Comparison of ENCODE assay signal across 10 cellular contexts in genomic region chr2:19350678-19351401, GRCh38. TPM values are rescaled to one million over a fixed set of nuclear protein-coding genes. Genes with fewer than 3 reads are reported as not detected.
A peak's percentile ranks its signal among the peaks of the same experiment; 100 is the strongest.
DNase-seq lines count a peak whose midpoint lies in the region; ATAC-seq and TF ChIP-seq lines count a peak whose summit lies in the region.
"Had no signal": no experiment of that assay in that cellular context is flagged by ENCODE, and none has a peak within 500 bp of the region (broad histone marks: within the 10 kb centered on the region; RNA-seq: fewer than 3 reads in every experiment).

No MANE protein-coding gene starts in this region.

- peaks cover 20% of the 10 kb centered on the region for H3K4me1 Mint-ChIP-seq in activated CD4-positive, alpha-beta T cell treated with anti-CD3 and anti-CD28 coated beads, Interleukin-2, amount 10 ng/mL, durations not matched to agents 24 days and 14 days
- H3K4me1 Mint-ChIP-seq in activated T-helper 1 cell treated with anti-CD3 and anti-CD28 coated beads, Interleukin-12 subunit alpha, Interleukin-12 subunit beta, Interleukin-2, Interleukin-4 antibody, amounts not matched to agents 30 ng/mL and 10 ng/mL and 1 ng/mL, durations not matched to agents 14 hours and 24 hours and 36 hours (ENCODE audit: low read depth): peaks cover 24% of the 10 kb centered on the region
- peaks cover 25 to 35% of the 10 kb centered on the region in 2 donors for H3K4me1 Mint-ChIP-seq in immature natural killer cell
- peaks cover 72% of the 10 kb centered on the region for H3K4me1 Mint-ChIP-seq in stimulated activated naive CD8-positive, alpha-beta T cell treated with anti-CD3 and anti-CD28 coated beads, Interleukin-15, amount 100 ng/mL, for 72 hours

- peaks cover 11 to 12% of the 10 kb centered on the region in 2 donors for H3K4me1 ChIP-seq in adrenal gland (replicated peaks in 1 of 2)

- H3K4me3 Mint-ChIP-seq in activated CD4-positive, alpha-beta T cell treated with anti-CD3 and anti-CD28 coated beads, Interleukin-2, amount 10 ng/mL, durations not matched to agents 24 days and 14 days: peak overlapping the region; percentile 38
- peak overlapping the region; percentile 61 for H3K4me3 Mint-ChIP-seq in activated T-helper 1 cell treated with anti-CD3 and anti-CD28 coated beads, Interleukin-12 subunit alpha, Interleukin-12 subunit beta, Interleukin-2, Interleukin-4 antibody, amounts not matched to agents 30 ng/mL and 10 ng/mL and 1 ng/mL, durations not matched to agents 14 hours and 24 hours and 36 hours
- H3K4me3 Mint-ChIP-seq in immature natural killer cell: peak overlapping the region in 4 of 5 donors; percentile 15 to 64 (median 51)
- peak overlapping the region; percentile 61 to 76 for H3K4me3 Mint-ChIP-seq in stimulated activated naive CD8-positive, alpha-beta T cell treated with anti-CD3 and anti-CD28 coated beads, Interleukin-15, amount 100 ng/mL, for 72 hours
- H3K4me3 Mint-ChIP-seq: activated CD8-positive, alpha-beta T cell treated with anti-CD3 and anti-CD28 coated beads, Interleukin-2, amount 10 ng/mL, durations not matched to agents 7 days and 5 days had no signal

- H3K9me3 Mint-ChIP-seq in activated CD4-positive, alpha-beta T cell treated with anti-CD3 and anti-CD28 coated beads, Interleukin-2, amount 10 ng/mL, durations not matched to agents 24 days and 14 days: no peaks in the 10 kb centered on the region
- no peaks in the 10 kb centered on the region for H3K9me3 Mint-ChIP-seq in activated T-helper 1 cell treated with anti-CD3 and anti-CD28 coated beads, Interleukin-12 subunit alpha, Interleukin-12 subunit beta, Interleukin-2, Interleukin-4 antibody, amounts not matched to agents 30 ng/mL and 10 ng/mL and 1 ng/mL, durations not matched to agents 14 hours and 24 hours and 36 hours
- H3K9me3 Mint-ChIP-seq in immature natural killer cell: no peaks in the 10 kb centered on the region
- no peaks in the 10 kb centered on the region for H3K9me3 Mint-ChIP-seq in stimulated activated naive CD8-positive, alpha-beta T cell treated with anti-CD3 and anti-CD28 coated beads, Interleukin-15, amount 100 ng/mL, for 72 hours

- in situ Hi-C loops in G401 (cut with HindIII; ENCODE audit: low sequenced_read_pairs): no loop called here

- no peak for TF ChIP-seq CTCF in adrenal gland (IDR thresholded peaks at IDR 0.05)

- no peak overlapping the region for H3K27ac ChIP-seq in adrenal gland

- intact Hi-C loops in activated CD4-positive, alpha-beta T cell treated with anti-CD3 and anti-CD28 coated beads, Interleukin-2, amount 10 ng/mL, durations not matched to agents 24 days and 14 days (cut with micrococcal nuclease): loop anchor here (10.0 kb wide), 1 partner anchor 1806 kb away; the partner anchor contains the start of gene VSNL1
- intact Hi-C loops in activated T-helper 1 cell treated with anti-CD3 and anti-CD28 coated beads, Interleukin-12 subunit alpha, Interleukin-12 subunit beta, Interleukin-2, Interleukin-4 antibody, amounts not matched to agents 30 ng/mL and 10 ng/mL and 1 ng/mL, durations not matched to agents 14 hours and 24 hours and 36 hours (cut with micrococcal nuclease): loop anchor here (5.0 to 10.0 kb wide), 2 partner anchors 1476 to 1814 kb away; partner anchors contain the start of gene KCNS3
- intact Hi-C loops in adrenal gland (cut with DNase I): loop anchor here (10.0 kb wide), 3 partner anchors 176 to 514 kb away; no protein-coding TSS in a partner anchor

- H3K36me3 ChIP-seq in adrenal gland (replicated peaks in 1 of 2): no peaks in the 10 kb centered on the region

- no peak for TF ChIP-seq POLR2A in adrenal gland (IDR thresholded peaks at IDR 0.05)

- peaks cover 43% of the 10 kb centered on the region for H3K27me3 ChIP-seq in adrenal gland

- H3K27me3 Mint-ChIP-seq in activated CD4-positive, alpha-beta T cell treated with anti-CD3 and anti-CD28 coated beads, Interleukin-2, amount 10 ng/mL, durations not matched to agents 24 days and 14 days: peaks cover 62% of the 10 kb centered on the region
- H3K27me3 Mint-ChIP-seq in activated T-helper 1 cell treated with anti-CD3 and anti-CD28 coated beads, Interleukin-12 subunit alpha, Interleukin-12 subunit beta, Interleukin-2, Interleukin-4 antibody, amounts not matched to agents 30 ng/mL and 10 ng/mL and 1 ng/mL, durations not matched to agents 14 hours and 24 hours and 36 hours (ENCODE audit: insufficient read depth): peaks cover 63% of the 10 kb centered on the region
- H3K27me3 Mint-ChIP-seq in immature natural killer cell (ENCODE audit: low read depth in 3 of 3): peaks cover 41 to 55% (median 43%) of the 10 kb centered on the region in 3 donors
- peaks cover 79% of the 10 kb centered on the region for H3K27me3 Mint-ChIP-seq in stimulated activated naive CD8-positive, alpha-beta T cell treated with anti-CD3 and anti-CD28 coated beads, Interleukin-15, amount 100 ng/mL, for 72 hours

- H3K4me3 ChIP-seq in adrenal gland: peak overlapping the region in 1 of 4 donors; percentile 33

- ATAC-seq in stimulated activated naive CD8-positive, alpha-beta T cell treated with anti-CD3 and anti-CD28 coated beads, Interleukin-15, amount 100 ng/mL, for 72 hours: no peak

- no peaks in the 10 kb centered on the region for H3K9me3 ChIP-seq in adrenal gland (replicated peaks in 1 of 3)

- H3K36me3 Mint-ChIP-seq in activated CD4-positive, alpha-beta T cell treated with anti-CD3 and anti-CD28 coated beads, Interleukin-2, amount 10 ng/mL, durations not matched to agents 24 days and 14 days (ENCODE audit: low read depth): peaks cover 9% of the 10 kb centered on the region
- H3K36me3 Mint-ChIP-seq in activated T-helper 1 cell treated with anti-CD3 and anti-CD28 coated beads, Interleukin-12 subunit alpha, Interleukin-12 subunit beta, Interleukin-2, Interleukin-4 antibody, amounts not matched to agents 30 ng/mL and 10 ng/mL and 1 ng/mL, durations not matched to agents 14 hours and 24 hours and 36 hours (ENCODE audit: low read depth): peaks cover 8% of the 10 kb centered on the region
- H3K36me3 Mint-ChIP-seq in immature natural killer cell: no peaks in the 10 kb centered on the region

- no peak overlapping the region for H3K27ac Mint-ChIP-seq in activated CD4-positive, alpha-beta T cell treated with anti-CD3 and anti-CD28 coated beads, Interleukin-2, amount 10 ng/mL, durations not matched to agents 24 days and 14 days
- H3K27ac Mint-ChIP-seq in activated T-helper 1 cell treated with anti-CD3 and anti-CD28 coated beads, Interleukin-12 subunit alpha, Interleukin-12 subunit beta, Interleukin-2, Interleukin-4 antibody, amounts not matched to agents 30 ng/mL and 10 ng/mL and 1 ng/mL, durations not matched to agents 14 hours and 24 hours and 36 hours: peak overlapping the region; percentile 40
- peak overlapping the region in 1 of 6 donors; percentile 29 for H3K27ac Mint-ChIP-seq in immature natural killer cell
- H3K27ac Mint-ChIP-seq in stimulated activated naive CD8-positive, alpha-beta T cell treated with anti-CD3 and anti-CD28 coated beads, Interleukin-15, amount 100 ng/mL, for 72 hours: no peak overlapping the region
- H3K27ac Mint-ChIP-seq: activated CD8-positive, alpha-beta T cell treated with anti-CD3 and anti-CD28 coated beads, Interleukin-2, amount 10 ng/mL, durations not matched to agents 7 days and 5 days had no signal

- WGBS in adrenal gland, 4 donors: 34 to 42% (median 38%) methylated on average over 28 to 30 of the region's 30 CpGs

- DNase-seq in activated CD4-positive, alpha-beta T cell treated with anti-CD3 and anti-CD28 coated beads, Interleukin-2, amount 10 ng/mL, durations not matched to agents 24 days and 14 days: peak; percentile 60
- DNase-seq in activated CD4-positive, alpha-beta T cell treated with anti-CD3 and anti-CD28 coated beads, Interleukin-2, amount 50 U/mL, for 1 hour: no peak
- DNase-seq in activated T-helper 1 cell treated with anti-CD3 and anti-CD28 coated beads, Interleukin-12 subunit alpha, Interleukin-12 subunit beta, Interleukin-2, Interleukin-4 antibody, amounts not matched to agents 30 ng/mL and 10 ng/mL and 1 ng/mL, durations not matched to agents 14 hours and 24 hours and 36 hours (ENCODE audit: low spot score): no peak
- no peak for DNase-seq in immature natural killer cell
- DNase-seq in stimulated activated naive CD8-positive, alpha-beta T cell treated with anti-CD3 and anti-CD28 coated beads, Interleukin-15, amount 100 ng/mL, for 72 hours: no peak
- no peak for DNase-seq in G401 (ENCODE audit: low spot score)
- no peak for DNase-seq in adrenal gland
- DNase-seq in stimulated activated CD4-positive, alpha-beta T cell treated with anti-CD3 and anti-CD28 coated beads, Interleukin-2, amount 100 ng/mL, for 24 hours: no peak
- DNase-seq: kidney glomerular epithelial cell had no signal

RNA-seq across cellular contexts. Expression of gene OSR1, which starts 7.6 kb away (rescaled TPM):
- total RNA-seq in activated CD4-positive, alpha-beta T cell treated with anti-CD3 and anti-CD28 coated beads, Interleukin-2, amount 10 ng/mL, durations not matched to agents 24 days and 14 days: not detected in 2 replicates
- not detected in 2 replicates for total RNA-seq in activated T-helper 1 cell treated with anti-CD3 and anti-CD28 coated beads, Interleukin-12 subunit alpha, Interleukin-12 subunit beta, Interleukin-2, Interleukin-4 antibody, amounts not matched to agents 30 ng/mL and 10 ng/mL and 1 ng/mL, durations not matched to agents 14 hours and 24 hours and 36 hours
- not detected for polyA plus RNA-seq in immature natural killer cell
- 0.07 TPM in 1 of 2 replicates, not detected in the other for total RNA-seq in G401 (2014; rRNA removed; shearing (Covaris generic))
- total RNA-seq in adrenal gland: 1 to 10 TPM in 7 of 8 donors, under 1 TPM in 1; 0.61 to 5.1 (median 2.4) TPM
- 1 to 10 TPM; 1.3 to 7.9 (median 3.9) TPM for polyA plus RNA-seq in adrenal gland
- total RNA-seq: activated CD8-positive, alpha-beta T cell treated with anti-CD3 and anti-CD28 coated beads, Interleukin-2, amount 10 ng/mL, durations not matched to agents 7 days and 5 days had no signal
